ENCODE assay signal across 20 cellular contexts in the genomic region with DNA sequence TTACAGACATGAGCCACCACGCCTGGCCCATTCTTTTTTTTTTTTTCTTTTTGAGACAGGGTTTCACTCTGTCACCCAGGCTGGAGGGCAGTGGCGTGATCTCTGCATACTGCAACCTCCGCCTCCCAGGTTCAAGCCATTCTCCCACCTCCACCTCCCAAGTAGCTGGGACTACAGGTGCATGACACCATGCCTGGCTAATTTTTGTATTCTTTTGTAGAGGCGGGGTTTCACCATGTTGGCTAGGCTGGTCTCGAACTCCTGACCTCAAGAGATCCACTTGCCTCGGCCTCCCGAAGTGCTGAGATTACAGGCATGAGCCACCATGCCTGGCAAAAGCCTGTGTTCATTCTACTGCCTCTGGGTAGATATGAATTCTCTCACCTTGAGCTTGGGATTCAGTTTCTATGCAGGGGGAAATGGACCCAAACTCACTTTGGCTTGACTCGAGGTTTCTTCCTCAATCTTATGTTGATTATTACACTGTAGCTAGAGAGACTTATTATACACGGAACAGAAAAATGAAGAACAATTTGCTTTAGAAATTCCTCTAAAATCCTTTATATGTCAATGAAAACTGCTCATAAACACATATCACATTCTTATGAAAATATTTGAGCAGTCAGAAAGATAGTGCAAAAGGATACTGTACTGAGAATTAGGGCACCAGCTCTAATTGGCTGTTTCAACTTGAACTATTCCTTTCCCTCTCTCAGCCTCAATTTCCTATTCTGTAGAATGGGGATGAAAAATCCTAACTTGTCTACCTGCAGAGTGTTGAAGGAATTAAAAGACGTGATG.
A peak's percentile ranks its signal among the peaks of the same experiment; 100 is the strongest.
DNase-seq lines count a peak whose midpoint lies in the region; ATAC-seq, FAIRE-seq and TF ChIP-seq lines count a peak whose summit lies in the region.
"Had no signal": no experiment of that assay in that cellular context is flagged by ENCODE, and none has a peak within 500 bp of the region (broad histone marks: within the 10 kb centered on the region; RNA-seq: fewer than 3 reads in every experiment).

No MANE protein-coding gene starts in this region.

- FAIRE-seq in HepG2 (lab: Jason Lieb, UNC) = no peak
- FAIRE-seq: A204.1, D721Med, G401.6, GM12891, GM19239 had no signal

- H3K36me3 ChIP-seq in HepG2 (replicated peaks in 1 of 2; ENCODE audit: control insufficient read depth in 1 of 2, insufficient read depth in 2 of 2, low read length in 2 of 2) (no peaks in the 10 kb centered on the region), right lobe of liver (no peaks in the 10 kb centered on the region)
- H3K36me3 ChIP-seq: BLaER1 treated with 17β-estradiol and CSF1 and Interleukin-3, amounts not matched to agents 10 nM and 100 nM had no signal

- DNase-seq in HepG2 (ENCODE audit: low spot score) (no peak), right lobe of liver (no peak), SK-N-DZ (ENCODE audit: low spot score) (peak; percentile 98), kidney glomerular epithelial cell (lab: John Stamatoyannopoulos, UW) (no peak)
- DNase-seq: ACHN; Caco-2; Calu3; CD4-positive, alpha-beta T cell; CD8-positive, alpha-beta T cell; DMS79 treated with DMSO at 0.1 percent for 48 hours; GF-D8 had no signal

- H3K27ac ChIP-seq in HepG2 (ENCODE audit: extremely low read length, insufficient read depth, low read length) = no peak overlapping the region
- H3K27ac ChIP-seq in right lobe of liver = no peak overlapping the region
- H3K27ac ChIP-seq: 22Rv1; BLaER1 treated with 17β-estradiol and CSF1 and Interleukin-3, amounts not matched to agents 10 nM and 100 nM; C4-2B had no signal

- no peak for TF ChIP-seq EP300 in HepG2 (IDR thresholded peaks at IDR 0.05; ENCODE audit: low read depth in 2 of 2, low read length in 2 of 2)
- TF ChIP-seq EP300 in HepG2 (CRISPR knock-in tag; IDR thresholded peaks at IDR 0.05; ENCODE audit: borderline replicate concordance) = no peak

- CTCF ChIA-PET in HepG2 (lab: Yijun Ruan, JAX; ENCODE audit: low intra/inter-chr PET ratio, low total read pairs) = no interaction called here

- H3K4me1 ChIP-seq in HepG2 (ENCODE audit: insufficient read depth, low read length) (peaks cover 31% of the 10 kb centered on the region), right lobe of liver (no peaks in the 10 kb centered on the region)
- H3K4me1 ChIP-seq: Caco-2 had no signal

- no peak overlapping the region for H3K4me2 ChIP-seq in HepG2 (ENCODE audit: low read depth, low read length)
- H3K4me2 ChIP-seq: BLaER1 treated with 17β-estradiol and CSF1 and Interleukin-3, amounts not matched to agents 10 nM and 100 nM had no signal

- H3K9ac ChIP-seq in HepG2 (ENCODE audit: insufficient read depth, low read depth, low read length) = no peak overlapping the region
- H3K9ac ChIP-seq: BLaER1 treated with 17β-estradiol and CSF1 and Interleukin-3, amounts not matched to agents 10 nM and 100 nM had no signal

- 56% methylated on average over 10 of the region's 10 CpGs for WGBS in HepG2 (ENCODE audit: low lambda C conversion rate)
- WGBS in right lobe of liver (ENCODE audit: insufficient coverage, low coverage, low lambda C conversion rate, missing lambda C conversion rate) = 70% methylated on average over 7 of the region's 10 CpGs

- no peak for TF ChIP-seq POLR2A in HepG2 (IDR thresholded peaks at IDR 0.05; ENCODE audit: insufficient read depth in 1 of 2, low read depth in 2 of 2, low read length in 2 of 2)
- TF ChIP-seq POLR2A in right lobe of liver (IDR thresholded peaks at IDR 0.05) = no peak

- H3K9me3 ChIP-seq in HepG2 (ENCODE audit: low read length) (no peaks in the 10 kb centered on the region), right lobe of liver (no peaks in the 10 kb centered on the region)
- H3K9me3 ChIP-seq: BLaER1 treated with 17β-estradiol and CSF1 and Interleukin-3, amounts not matched to agents 10 nM and 100 nM; Caco-2 had no signal

- ATAC-seq in HepG2 = no peak
- ATAC-seq in right lobe of liver = no peak
- no peak for ATAC-seq in HG02610 (IDR thresholded peaks at IDR 0.05; ENCODE audit: unreplicated experiment)
- ATAC-seq: CD8-positive, alpha-beta T cell had no signal

- no TSS peak for BruUV-seq in HepG2 (replicated peaks; lab: Mats Ljungman, UMichigan)

- H4K20me1 ChIP-seq in HepG2 (ENCODE audit: insufficient read depth, low read length) = no peaks in the 10 kb centered on the region
- H4K20me1 ChIP-seq: BLaER1 treated with 17β-estradiol and CSF1 and Interleukin-3, amounts not matched to agents 10 nM and 100 nM had no signal

- H3K27me3 ChIP-seq in HepG2 (ENCODE audit: control insufficient read depth in 1 of 2, insufficient read depth in 2 of 2, low read length in 2 of 2) (no peaks in the 10 kb centered on the region; a peak in 1 of 5 replicates), right lobe of liver (no peaks in the 10 kb centered on the region)
- H3K27me3 ChIP-seq: BLaER1 treated with 17β-estradiol and CSF1 and Interleukin-3, amounts not matched to agents 10 nM and 100 nM had no signal

- TF ChIP-seq RAD21 in HepG2 (CRISPR knock-in tag; IDR thresholded peaks at IDR 0.05) = no peak

- POLR2A ChIA-PET in HepG2 (lab: Yijun Ruan, JAX) = no interaction called here

- H3K4me3 ChIP-seq in HepG2 (replicated peaks in 1 of 3; ENCODE audit: insufficient read depth in 1 of 3, low read depth in 2 of 3, low read length in 3 of 3) (no peak overlapping the region), right lobe of liver (no peak overlapping the region)
- H3K4me3 ChIP-seq: BLaER1 treated with 17β-estradiol and CSF1 and Interleukin-3, amounts not matched to agents 10 nM and 100 nM had no signal

- H3K79me2 ChIP-seq in HepG2 (ENCODE audit: insufficient read depth, low read length) = no peaks in the 10 kb centered on the region

- intact Hi-C loops in HepG2 (cut with micrococcal nuclease; ENCODE audit: unreplicated experiment) = no loop called here
- intact Hi-C loops in right lobe of liver (cut with DNase I) = no loop called here

- in situ Hi-C loops in HepG2 (cut with HindIII; ENCODE audit: extremely low pct_ligation_motif_present, low pct_unique_long_range_greater_than_20kb) = no loop called here

- H2AFZ ChIP-seq in HepG2 (ENCODE audit: low read length) = no peak overlapping the region

- TF ChIP-seq CTCF in HepG2 (CRISPR knock-in tag; IDR thresholded peaks at IDR 0.05) = no peak
- TF ChIP-seq CTCF in right lobe of liver (IDR thresholded peaks at IDR 0.05) = no peak

TF ChIP-seq in HepG2, 621 proteins besides CTCF, POLR2A, EP300 and RAD21:
- TF ChIP-seq ZNF629 (CRISPR knock-in tag; conservative IDR thresholded peaks at IDR 0.05) (peak; percentile 73), JUNB (CRISPR knock-in tag; IDR thresholded peaks at IDR 0.05; ENCODE audit: borderline replicate concordance) (no peak), ZNF337 (CRISPR knock-in tag; IDR thresholded peaks at IDR 0.05; ENCODE audit: borderline replicate concordance, low read depth) (no peak)
